ENCODE assay signal across 28 cellular contexts in genomic region chr9:111440226-111440625, GRCh38.
"Had no signal": no experiment of that assay in that cellular context is flagged by ENCODE, and none has a peak within 500 bp of the region (broad histone marks: within the 10 kb centered on the region; RNA-seq: fewer than 3 reads in every experiment).

No MANE protein-coding gene starts in this region.

- H3K4me1 ChIP-seq: esophagus muscularis mucosa, foreskin keratinocyte, gastrocnemius medialis had no signal

- H3K4me1 Mint-ChIP-seq: activated B cell treated with CpG ODN at 0.5 μM for 24 hours; central memory CD8-positive, alpha-beta T cell had no signal

- DNase-seq: activated B cell treated with CpG ODN at 0.5 μM for 24 hours; activated CD4-positive, alpha-beta T cell treated with anti-CD3 and anti-CD28 coated beads for 48 hours; activated CD4-positive, alpha-beta T cell treated with anti-CD3 and anti-CD28 coated beads, Interleukin-2, amount 50 U/mL, for 1 hour; activated CD4-positive, alpha-beta T cell treated with anti-CD3 and anti-CD28 coated beads, Interleukin-2, amount 50 U/mL, for 48 hours; activated CD8-positive, alpha-beta memory T cell treated with anti-CD3 and anti-CD28 coated beads for 24 hours; activated CD8-positive, alpha-beta T cell treated with anti-CD3 and anti-CD28 coated beads for 36 hours; activated effector memory CD4-positive, alpha-beta T cell treated with Interleukin-2 at 50 U/mL for 16 hours; activated gamma-delta T cell treated with Interleukin-2 at 50 U/mL for 16 hours; activated naive CD4-positive, alpha-beta T cell treated with anti-CD3 and anti-CD28 coated beads, Interleukin-2, amount 50 U/mL, for 16 hours; activated naive CD4-positive, alpha-beta T cell treated with Interleukin-2 at 50 U/mL for 16 hours; activated T-cell treated with anti-CD3 and anti-CD28 coated beads, Interleukin-2, amount 50 U/mL, for 4 hours; amniotic stem cell; anterior cingulate cortex; brain microvascular endothelial cell; dermis blood vessel endothelial cell; effector CD4-positive, alpha-beta T cell; effector memory CD8-positive, alpha-beta T cell; erythroblast; foreskin keratinocyte; gastrocnemius medialis; T-helper 2 cell had no signal

- H3K27me3 ChIP-seq: brain microvascular endothelial cell, esophagus muscularis mucosa, foreskin keratinocyte, gastrocnemius medialis had no signal

- H3K27me3 Mint-ChIP-seq: activated B cell treated with CpG ODN at 0.5 μM for 24 hours; activated CD8-positive, alpha-beta T cell treated with anti-CD3 and anti-CD28 coated beads for 36 hours; activated naive CD8-positive, alpha-beta T cell; activated T-helper 17 cell treated with anti-CD3 and anti-CD28 coated beads, Interleukin-2, amount 50 U/mL, for 72 hours; central memory CD8-positive, alpha-beta T cell; effector memory CD8-positive, alpha-beta T cell had no signal

- H3K27ac ChIP-seq: brain microvascular endothelial cell, coronary artery, esophagus muscularis mucosa, foreskin keratinocyte, gastrocnemius medialis, VCaP had no signal

- H3K9me3 ChIP-seq: esophagus muscularis mucosa, gastrocnemius medialis had no signal

- ATAC-seq: activated CD4-positive, CD25-positive, alpha-beta regulatory T cell treated with anti-CD3 and anti-CD28 coated beads, Interleukin-2, amount 50 U/mL, for 24 hours; activated CD8-positive, alpha-beta T cell treated with anti-CD3 and anti-CD28 coated beads for 36 hours; activated T-cell treated with anti-CD3 and anti-CD28 coated beads, Interleukin-2, amount 50 U/mL, for 4 hours; activated T-helper 17 cell treated with anti-CD3 and anti-CD28 coated beads, Interleukin-2, amount 50 U/mL, for 72 hours; effector memory CD8-positive, alpha-beta T cell; foreskin keratinocyte; gastrocnemius medialis had no signal

- H3K4me3 Mint-ChIP-seq: activated B cell treated with CpG ODN at 0.5 μM for 24 hours; activated CD8-positive, alpha-beta T cell treated with anti-CD3 and anti-CD28 coated beads for 36 hours; activated naive CD8-positive, alpha-beta T cell; activated T-cell treated with anti-CD3 and anti-CD28 coated beads, Interleukin-2, amount 50 U/mL, for 4 hours; activated T-helper 17 cell treated with anti-CD3 and anti-CD28 coated beads, Interleukin-2, amount 50 U/mL, for 72 hours; central memory CD8-positive, alpha-beta T cell; effector memory CD8-positive, alpha-beta T cell had no signal

- H3K4me3 ChIP-seq: coronary artery, esophagus muscularis mucosa, gastrocnemius medialis had no signal

- H3K9me3 Mint-ChIP-seq: activated B cell treated with CpG ODN at 0.5 μM for 24 hours; activated CD8-positive, alpha-beta T cell treated with anti-CD3 and anti-CD28 coated beads for 36 hours; activated T-cell treated with anti-CD3 and anti-CD28 coated beads, Interleukin-2, amount 50 U/mL, for 4 hours; activated T-helper 17 cell treated with anti-CD3 and anti-CD28 coated beads, Interleukin-2, amount 50 U/mL, for 72 hours; central memory CD8-positive, alpha-beta T cell; effector memory CD8-positive, alpha-beta T cell had no signal

- H3K27ac Mint-ChIP-seq: activated B cell treated with CpG ODN at 0.5 μM for 24 hours; activated CD8-positive, alpha-beta T cell treated with anti-CD3 and anti-CD28 coated beads for 36 hours; activated naive CD8-positive, alpha-beta T cell; effector memory CD8-positive, alpha-beta T cell had no signal
